8 cellular contexts compared by ENCODE assay signal in the genomic region with DNA sequence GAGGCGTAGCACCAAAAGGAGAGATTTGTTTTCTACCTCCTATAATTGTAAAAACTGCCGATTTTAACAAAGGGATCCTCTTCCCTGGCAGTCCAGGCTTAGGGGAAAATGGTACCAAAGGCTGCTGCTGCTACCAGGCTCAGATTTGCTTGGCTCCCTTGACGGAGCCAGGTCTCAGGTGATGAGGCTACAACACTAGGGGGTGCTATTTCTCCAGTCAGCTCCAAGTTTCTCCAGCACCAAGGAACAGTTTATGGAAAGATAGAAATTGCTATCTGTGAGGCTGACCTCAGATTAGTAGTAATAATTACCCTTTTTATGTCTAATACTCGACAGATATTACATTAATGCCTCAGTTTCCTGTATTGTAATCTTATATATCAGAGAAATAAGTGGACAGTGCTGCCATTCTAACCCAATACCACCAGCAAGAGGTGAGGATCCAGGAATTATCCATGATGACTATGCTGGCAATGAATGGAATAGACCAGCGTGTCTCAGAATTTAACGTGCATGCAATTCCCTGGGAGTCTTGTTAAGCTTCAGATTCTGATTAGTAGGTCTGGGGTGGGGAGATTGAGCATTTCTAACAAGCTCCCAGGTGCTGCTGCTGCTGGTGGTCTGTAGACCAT.
DNase-seq lines count a peak whose midpoint lies in the region; ATAC-seq, FAIRE-seq and TF ChIP-seq lines count a peak whose summit lies in the region.

No MANE protein-coding gene starts in this region.

- no peaks in the 10 kb centered on the region for H3K4me1 ChIP-seq in stomach

- H3K27me3 ChIP-seq in brain microvascular endothelial cell (replicated peaks), result no peaks in the 10 kb centered on the region
- H3K27me3 ChIP-seq in stomach, result peaks cover 0 to 5% (median 0%) of the 10 kb centered on the region in 3 donors

- WGBS in stomach, 5 donors, result 34 to 53% (median 38%) methylated on average over 6 of the region's 6 CpGs

- peak; percentile 6 for DNase-seq in NCI-H2107 treated with DMSO at 0.1 percent for 48 hours (lab: John Stamatoyannopoulos, UW; ENCODE audit: unreplicated experiment)
- no peak for DNase-seq in NCI-H2107 (lab: John Stamatoyannopoulos, UW)
- peak; percentile 26 to 33 for DNase-seq in NOMO-1 (lab: John Stamatoyannopoulos, UW; ENCODE audit: unreplicated experiment in 2 of 2)
- DNase-seq in brain microvascular endothelial cell, result peak; percentile 52
- peak; percentile 45 for DNase-seq in stomach

- no peak overlapping the region for H3K4me3 ChIP-seq in brain microvascular endothelial cell (ENCODE audit: low read depth, low read length)
- no peak overlapping the region for H3K4me3 ChIP-seq in stomach

- no peak for TF ChIP-seq EP300 in stomach (IDR thresholded peaks at IDR 0.05)

- no peaks in the 10 kb centered on the region for H3K36me3 ChIP-seq in brain microvascular endothelial cell (replicated peaks)
- H3K36me3 ChIP-seq in stomach, result no peaks in the 10 kb centered on the region

- FAIRE-seq in islet of Langerhans (lab: Jason Lieb, UNC), result peak; percentile 33

- ATAC-seq in HG03066 (IDR thresholded peaks at IDR 0.05; ENCODE audit: low read depth, unreplicated experiment), result peak; percentile 52
- no peak for ATAC-seq in GM21723 (IDR thresholded peaks at IDR 0.05; ENCODE audit: unreplicated experiment)

- intact Hi-C loops in stomach (cut with DNase I; ENCODE audit: low total_unique reads), result no loop called here

- no peak for TF ChIP-seq POLR2A in stomach (IDR thresholded peaks at IDR 0.05)

- peak; percentile 87 for TF ChIP-seq CTCF in brain microvascular endothelial cell (IDR thresholded peaks at IDR 0.05; ENCODE audit: low read depth, low read length, missing control alignments)
- peak in 5 of 7 experiments; percentile 48 to 67 (median 56) for TF ChIP-seq CTCF in stomach (IDR thresholded peaks at IDR 0.05)

- in situ Hi-C loops in brain microvascular endothelial cell (cut with HindIII; ENCODE audit: low pct_ligation_motif_present, low sequenced_read_pairs), result no loop called here

- no peaks in the 10 kb centered on the region for H3K9me3 ChIP-seq in stomach

- H3K27ac ChIP-seq in brain microvascular endothelial cell, result no peak overlapping the region
- H3K27ac ChIP-seq in stomach, result no peak overlapping the region
